In the genomic region with DNA sequence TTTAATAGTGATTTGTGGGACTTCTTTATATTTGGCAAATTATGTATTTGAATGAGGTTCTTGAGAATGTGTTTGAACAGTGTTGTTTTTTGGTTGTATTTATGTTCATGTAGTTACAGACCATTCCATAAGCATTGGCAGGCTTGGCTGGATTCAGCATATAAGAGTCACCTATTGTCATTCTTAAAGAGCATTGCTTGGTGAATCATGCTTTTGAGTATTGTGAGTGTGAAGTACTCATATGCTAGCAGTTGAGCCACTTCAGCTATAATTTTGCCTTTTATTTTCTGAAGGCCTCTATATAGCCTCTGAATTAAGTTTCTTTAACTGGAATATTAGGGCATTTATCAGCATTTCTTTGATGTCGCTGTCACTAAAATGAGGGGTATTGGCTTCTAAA, we compare ENCODE assay signal across 24 cellular contexts.
A peak's percentile ranks its signal among the peaks of the same experiment; 100 is the strongest.
DNase-seq lines count a peak whose midpoint lies in the region; ATAC-seq and TF ChIP-seq lines count a peak whose summit lies in the region.
"Had no signal": no experiment of that assay in that cellular context is flagged by ENCODE, and none has a peak within 500 bp of the region (broad histone marks: within the 10 kb centered on the region; RNA-seq: fewer than 3 reads in every experiment).

No MANE protein-coding gene starts in this region.

- H3F3A ChIP-seq in GM23338 (replicated peaks; ENCODE audit: low read depth) = no peaks in the 10 kb centered on the region

- intact Hi-C loops in left ventricle myocardium inferior (cut with micrococcal nuclease) = no loop called here

- H3K27ac ChIP-seq in GM23338 (ENCODE audit: low read depth) (no peak overlapping the region), left ventricle myocardium inferior (replicated peaks) (no peak overlapping the region)
- H3K27ac ChIP-seq: body of pancreas, epithelial cell of prostate, KMS-11, ovary, uterus had no signal

- TF ChIP-seq CTCF in GM23338 (conservative IDR thresholded peaks at IDR 0.05; ENCODE audit: low read depth in 2 of 2) = no peak
- no peak for TF ChIP-seq CTCF in WTC11 (IDR thresholded peaks at IDR 0.05)
- no peak for TF ChIP-seq CTCF in fibroblast of pulmonary artery (IDR thresholded peaks at IDR 0.05; ENCODE audit: low read length, missing control alignments)
- no peak for TF ChIP-seq CTCF in left ventricle myocardium inferior (IDR thresholded peaks at IDR 0.05; ENCODE audit: borderline replicate concordance)

- H3K36me3 Mint-ChIP-seq in GM23338 (ENCODE audit: low read depth) (peaks cover 70% of the 10 kb centered on the region), WTC11 (peaks cover 77% of the 10 kb centered on the region)

- H3K36me3 ChIP-seq in GM23338 (ENCODE audit: insufficient read depth) (peaks cover 23% of the 10 kb centered on the region; the same call in 1 of the 2 replicates), left ventricle myocardium inferior (peaks cover 80% of the 10 kb centered on the region)
- H3K36me3 ChIP-seq: ovary, uterus had no signal

- H3K4me2 ChIP-seq in GM23338 = no peak overlapping the region
- H3K4me2 ChIP-seq: KMS-11, SK-N-SH had no signal

- H3K27me3 Mint-ChIP-seq in GM23338 (ENCODE audit: insufficient read depth, low read depth, poor library complexity) = no peaks in the 10 kb centered on the region
- no peaks in the 10 kb centered on the region for H3K27me3 Mint-ChIP-seq in WTC11 (ENCODE audit: low read depth)
- H3K27me3 Mint-ChIP-seq: activated naive CD4-positive, alpha-beta T cell treated with anti-CD3 and anti-CD28 coated beads, Interleukin-2, amount 50 U/mL, for 24 hours; naive B cell had no signal

- H3K4me1 Mint-ChIP-seq in GM23338 = no peaks in the 10 kb centered on the region; the same call in 2 of the 3 replicates
- H3K4me1 Mint-ChIP-seq in WTC11 = no peaks in the 10 kb centered on the region

- H3K9me3 Mint-ChIP-seq in GM23338 (no peaks in the 10 kb centered on the region), WTC11 (no peaks in the 10 kb centered on the region)
- H3K9me3 Mint-ChIP-seq: activated naive CD4-positive, alpha-beta T cell treated with anti-CD3 and anti-CD28 coated beads, Interleukin-2, amount 50 U/mL, for 24 hours; immature natural killer cell; naive B cell had no signal

- no peak overlapping the region for H3K4me3 Mint-ChIP-seq in GM23338
- H3K4me3 Mint-ChIP-seq in WTC11 = no peak overlapping the region
- H3K4me3 Mint-ChIP-seq: activated naive CD4-positive, alpha-beta T cell treated with anti-CD3 and anti-CD28 coated beads, Interleukin-2, amount 50 U/mL, for 24 hours; immature natural killer cell; naive B cell had no signal

- peaks cover 38% of the 10 kb centered on the region for H3K79me2 ChIP-seq in GM23338 (replicated peaks; ENCODE audit: insufficient read depth)

- DNase-seq in AG08396 (ENCODE audit: low spot score) (peak; percentile 18), GM23338 (ENCODE audit: low spot score) (no peak), WTC11 (ENCODE audit: low spot score) (no peak), fibroblast of pulmonary artery (ENCODE audit: low read depth) (peak; percentile 55), Ammon's horn (ENCODE audit: low spot score) (no peak), COLO829 (ENCODE audit: low spot score) (no peak), left ventricle myocardium inferior (no peak)
- DNase-seq: activated CD4-positive, CD25-positive, alpha-beta regulatory T cell treated with anti-CD3 and anti-CD28 coated beads, Interleukin-2, amount 50 U/mL, for 72 hours; body of pancreas; head of caudate nucleus; immature natural killer cell; naive B cell; NCI-H1092; NCI-H2171; NCI-H748 treated with DMSO at 0.1 percent for 48 hours; ovary; SK-N-SH; stimulated activated CD4-positive, alpha-beta T cell treated with anti-CD3 and anti-CD28 coated beads, Interleukin-2, amount 100 ng/mL, for 48 hours; uterus had no signal

- no peaks in the 10 kb centered on the region for H3K27me3 ChIP-seq in GM23338 (ENCODE audit: insufficient read depth)
- no peaks in the 10 kb centered on the region for H3K27me3 ChIP-seq in left ventricle myocardium inferior (ENCODE audit: low read depth)
- H3K27me3 ChIP-seq: body of pancreas, ovary, uterus had no signal

- H2AFZ ChIP-seq in GM23338 = no peak overlapping the region

- H3K9me2 ChIP-seq in GM23338 (ENCODE audit: insufficient read depth) = no peaks in the 10 kb centered on the region
- H3K9me2 ChIP-seq: SK-N-SH had no signal

- ATAC-seq in GM23338 (no peak), WTC11 (no peak), HG02642 (IDR thresholded peaks at IDR 0.05; ENCODE audit: poor library complexity, unreplicated experiment) (no peak)
- ATAC-seq: body of pancreas had no signal

- H3K4me1 ChIP-seq in GM23338 (ENCODE audit: insufficient read depth) = no peaks in the 10 kb centered on the region
- H3K4me1 ChIP-seq in left ventricle myocardium inferior = peaks cover 40% of the 10 kb centered on the region
- H3K4me1 ChIP-seq: body of pancreas, HAP-1, uterus had no signal

- H3K4me3 ChIP-seq in GM23338 (no peak overlapping the region), fibroblast of pulmonary artery (replicated peaks; ENCODE audit: low read depth, low read length) (no peak overlapping the region), left ventricle myocardium inferior (no peak overlapping the region)
- H3K4me3 ChIP-seq: body of pancreas, HAP-1, ovary, uterus had no signal

- no peaks in the 10 kb centered on the region for H3K9me3 ChIP-seq in left ventricle myocardium inferior (replicated peaks)
- H3K9me3 ChIP-seq: body of pancreas, HAP-1, ovary, SK-N-SH, uterus had no signal

- POLR2A ChIA-PET in WTC11 (lab: Charles Lee) = no interaction called here

- CTCF ChIA-PET in WTC11 (lab: Charles Lee) = interaction anchor here (1.4 kb wide), 1 partner anchor 10 kb away, joined by 5 read pairs; no protein-coding TSS in a partner anchor

- H4K20me1 ChIP-seq in GM23338 (replicated peaks; ENCODE audit: insufficient read depth) = peaks cover 14% of the 10 kb centered on the region

- H3K27ac Mint-ChIP-seq in GM23338 = peak overlapping the region; percentile 33; the same call in 1 of the 2 replicates
- H3K27ac Mint-ChIP-seq in WTC11 = peak overlapping the region; percentile 48; the same call in 1 of the 2 replicates
- H3K27ac Mint-ChIP-seq: activated naive CD4-positive, alpha-beta T cell treated with anti-CD3 and anti-CD28 coated beads, Interleukin-2, amount 50 U/mL, for 24 hours had no signal

TF ChIP-seq in WTC11, 78 proteins besides CTCF, POLR2A, EP300 and RAD21 (continues in another document):
- no peak for TF ChIP-seq ZNF317 (CRISPR knock-in tag; IDR thresholded peaks at IDR 0.05; ENCODE audit: borderline replicate concordance, low read depth)
- TF ChIP-seq SOX15 (CRISPR knock-in tag; IDR thresholded peaks at IDR 0.05) = no peak
- no peak for TF ChIP-seq EMX1 (CRISPR knock-in tag; IDR thresholded peaks at IDR 0.05)
- no peak for TF ChIP-seq STAT6 (CRISPR knock-in tag; conservative IDR thresholded peaks at IDR 0.05; ENCODE audit: low read depth)
- no peak for TF ChIP-seq TP53 (CRISPR knock-in tag; IDR thresholded peaks at IDR 0.05)
- no peak for TF ChIP-seq ZNF281 (CRISPR knock-in tag; IDR thresholded peaks at IDR 0.05)
- no peak for TF ChIP-seq NR1H2 (CRISPR knock-in tag; IDR thresholded peaks at IDR 0.05)
- no peak for TF ChIP-seq NFATC4 (CRISPR knock-in tag; IDR thresholded peaks at IDR 0.05)
- no peak for TF ChIP-seq SMAD3 (CRISPR knock-in tag; IDR thresholded peaks at IDR 0.05; ENCODE audit: borderline replicate concordance)
- TF ChIP-seq, protein P1, sequence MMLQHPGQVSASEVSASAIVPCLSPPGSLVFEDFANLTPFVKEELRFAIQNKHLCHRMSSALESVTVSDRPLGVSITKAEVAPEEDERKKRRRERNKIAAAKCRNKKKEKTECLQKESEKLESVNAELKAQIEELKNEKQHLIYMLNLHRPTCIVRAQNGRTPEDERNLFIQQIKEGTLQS (CRISPR knock-in tag; conservative IDR thresholded peaks at IDR 0.05) = no peak

Comparison
In these comparisons a context has a peak if more than half of its experiments do, and no peak if none do; other contexts are left out.
1. DNase-seq: peak in AG08396 (single experiment) and fibroblast of pulmonary artery (single experiment); none in GM23338 (single experiment), WTC11 (single experiment), Ammon's horn (single experiment), COLO829 (single experiment) and left ventricle myocardium inferior (single experiment).